1 cellular context compared by ENCODE assay signal in genomic region chr16:15642557-15643452, GRCh38.
A peak's percentile ranks its signal among the peaks of the same experiment; 100 is the strongest.
TF ChIP-seq lines count a peak whose summit lies in the region.

Gene MARF1 (minus strand): TSS chr16:15643154. CDS start chr16:15639233, 3,921 bp downstream.

TF ChIP-seq in GM23338, 12 proteins besides CTCF, POLR2A, EP300 and RAD21:
- TF ChIP-seq REST (IDR thresholded peaks at IDR 0.05; ENCODE audit: unreplicated experiment) (no peak), STAT1 (IDR thresholded peaks at IDR 0.05; ENCODE audit: unreplicated experiment) (no peak), NANOG (IDR thresholded peaks at IDR 0.05; ENCODE audit: borderline replicate concordance) (no peak), EZH2phosphoT487 (IDR thresholded peaks at IDR 0.05; ENCODE audit: unreplicated experiment) (no peak), EZH2 (IDR thresholded peaks at IDR 0.05; ENCODE audit: low read depth, unreplicated experiment) (no peak), CREB1 (CRISPR knock-in tag; IDR thresholded peaks at IDR 0.05; ENCODE audit: low read depth) (peak; percentile 64), ZNF462 (CRISPR knock-in tag; IDR thresholded peaks at IDR 0.05) (no peak), ETS1 (IDR thresholded peaks at IDR 0.05) (peak; percentile 48; the same call in 1 of the 2 replicates), POLR2AphosphoS5 (IDR thresholded peaks at IDR 0.05; ENCODE audit: low read depth) (peak; percentile 88), JUNB (IDR thresholded peaks at IDR 0.05; ENCODE audit: unreplicated experiment) (no peak), ZNF331 (CRISPR knock-in tag; IDR thresholded peaks at IDR 0.05; ENCODE audit: low read depth) (no peak), ZNF114 (CRISPR knock-in tag; IDR thresholded peaks at IDR 0.05) (no peak)
